Comparison of ENCODE assay signal across 13 cellular contexts in genomic region chr4:148477276-148477675, GRCh38. TPM values are rescaled to one million over a fixed set of nuclear protein-coding genes. Genes with fewer than 3 reads are reported as not detected.
DNase-seq lines count a peak whose midpoint lies in the region; ATAC-seq lines count a peak whose summit lies in the region.
"Had no signal": no experiment of that assay in that cellular context is flagged by ENCODE, and none has a peak within 500 bp of the region (broad histone marks: within the 10 kb centered on the region; RNA-seq: fewer than 3 reads in every experiment).

No MANE protein-coding gene starts in this region.

- H2AK5ac ChIP-seq in mesendoderm (ENCODE audit: low read length), result no peak overlapping the region

- no peaks in the 10 kb centered on the region for H3K4me1 ChIP-seq in NT2/D1 (ENCODE audit: insufficient read depth, insufficient read length)
- no peaks in the 10 kb centered on the region for H3K4me1 ChIP-seq in mesendoderm (ENCODE audit: control insufficient read depth, low read depth, low read length)
- H3K4me1 ChIP-seq: A549, BE2C, Caco-2 had no signal

- H3K36me3 ChIP-seq in NT2/D1 (ENCODE audit: insufficient read depth, insufficient read length, low read length), result no peaks in the 10 kb centered on the region
- H3K36me3 ChIP-seq in mesendoderm (ENCODE audit: control insufficient read depth, insufficient read depth, low read length), result no peaks in the 10 kb centered on the region
- H3K36me3 ChIP-seq: BE2C had no signal

- no peaks in the 10 kb centered on the region for H3K9me3 ChIP-seq in NT2/D1 (ENCODE audit: insufficient read depth, low read length)
- H3K9me3 ChIP-seq: A549, BE2C, Caco-2 had no signal

- no peak overlapping the region for H3K18ac ChIP-seq in mesendoderm (ENCODE audit: low read length)

- no peaks in the 10 kb centered on the region for H3K79me2 ChIP-seq in mesendoderm (ENCODE audit: control insufficient read depth, insufficient read depth, low read length)

- no peaks in the 10 kb centered on the region for H3K79me1 ChIP-seq in mesendoderm (ENCODE audit: low read length)

- no peak overlapping the region for H3K4me3 ChIP-seq in NT2/D1 (ENCODE audit: insufficient read length, low read depth)
- no peak overlapping the region for H3K4me3 ChIP-seq in mesendoderm (ENCODE audit: low read length)
- H3K4me3 ChIP-seq: A549 had no signal

- H3K4me2 ChIP-seq in mesendoderm (ENCODE audit: low read length), result no peak overlapping the region
- H3K4me2 ChIP-seq: A549 had no signal

- H2BK120ac ChIP-seq in mesendoderm (ENCODE audit: low read depth, low read length), result no peak overlapping the region

- H2BK5ac ChIP-seq in mesendoderm (ENCODE audit: low read length), result no peak overlapping the region

- H3K56ac ChIP-seq in mesendoderm (ENCODE audit: low read length), result no peak overlapping the region

- no peak overlapping the region for H4K5ac ChIP-seq in mesendoderm (ENCODE audit: low read length)

- H3K27me3 ChIP-seq in NT2/D1 (ENCODE audit: insufficient read depth, insufficient read length) (no peaks in the 10 kb centered on the region), mesendoderm (ENCODE audit: insufficient read depth, low read length, poor library complexity) (no peaks in the 10 kb centered on the region)

- no peak overlapping the region for H3K4ac ChIP-seq in mesendoderm (ENCODE audit: low read depth, low read length)

- no CpG with 5 or more reads among the region's 3 CpGs for WGBS in mesendoderm (ENCODE audit: extremely low coverage, insufficient coverage, low lambda C conversion rate)

- H3K23ac ChIP-seq in mesendoderm (ENCODE audit: low read length), result no peak overlapping the region

- H3K27ac ChIP-seq in mesendoderm (ENCODE audit: low read depth, low read length), result no peak overlapping the region
- H3K27ac ChIP-seq: A549, C4-2B had no signal

- no peak overlapping the region for H4K8ac ChIP-seq in mesendoderm (ENCODE audit: low read depth, low read length)

- DNase-seq in NT2/D1 (ENCODE audit: low read depth, low spot score) (peak; percentile 5), foreskin melanocyte (peak; percentile 12), mesendoderm (peak; percentile 13), cerebellar nuclear complex (lab: John Stamatoyannopoulos, UW) (no peak), NCI-H524 treated with DMSO at 0.1 percent for 48 hours (lab: John Stamatoyannopoulos, UW) (no peak)
- DNase-seq: BE2C; Caco-2; CD8-positive, alpha-beta T cell; DND-41; GDM1 had no signal

- no peak for ATAC-seq in HG03354 (IDR thresholded peaks at IDR 0.05; ENCODE audit: poor library complexity, severe bottlenecking, unreplicated experiment)
- ATAC-seq: A549; CD8-positive, alpha-beta T cell had no signal

- H2BK15ac ChIP-seq in mesendoderm (replicated peaks; ENCODE audit: low read depth), result no peak overlapping the region

- no peak overlapping the region for H3K9ac ChIP-seq in NT2/D1 (ENCODE audit: insufficient read length, low read depth)
- H3K9ac ChIP-seq in mesendoderm (ENCODE audit: low read length), result no peak overlapping the region

RNA-seq across cellular contexts. Expression of gene NR3C2, which starts 35.1 kb away (rescaled TPM):
- polyA plus RNA-seq in mesendoderm (2013, experiment 1 of 2), result 0.44 TPM
- 0.80 TPM for polyA plus RNA-seq in mesendoderm (2013, experiment 2 of 2)

Comparison
In these comparisons a context has a peak if more than half of its experiments do, and no peak if none do; other contexts are left out.
1. DNase-seq: peak in NT2/D1 (single experiment), foreskin melanocyte (single experiment) and mesendoderm (single experiment); none in cerebellar nuclear complex (0 of 2) and NCI-H524 treated with DMSO at 0.1 percent for 48 hours (single experiment).